8 cellular contexts compared by ENCODE assay signal in the genomic region with DNA sequence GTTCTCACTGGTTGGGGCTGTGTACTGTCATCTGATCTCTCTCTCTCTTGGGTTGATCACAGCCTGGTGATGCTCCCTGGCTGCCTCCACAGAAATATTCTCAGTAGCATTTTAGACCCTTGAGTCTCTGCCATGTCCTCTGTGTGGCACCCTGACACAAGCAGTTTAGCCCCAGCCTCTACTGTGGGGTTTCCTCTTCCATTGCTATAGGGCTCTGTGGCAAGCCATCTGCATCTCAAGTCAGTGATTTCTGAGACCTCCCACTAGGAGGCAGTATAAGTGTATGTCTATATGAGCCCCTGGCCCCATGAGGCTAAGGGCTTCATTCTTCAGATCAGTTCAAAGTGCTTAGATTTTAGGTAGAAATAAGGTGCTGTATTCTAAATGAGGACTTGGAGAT. TPM values are rescaled to one million over a fixed set of nuclear protein-coding genes. Genes with fewer than 3 reads are reported as not detected.
DNase-seq lines count a peak whose midpoint lies in the region; ATAC-seq and TF ChIP-seq lines count a peak whose summit lies in the region.

No MANE protein-coding gene starts in this region.

- no peak overlapping the region for H3K27ac Mint-ChIP-seq in neural progenitor cell

- H2AFZ ChIP-seq in neural progenitor cell (replicated peaks): peak overlapping the region; percentile 78

- H3K9me3 Mint-ChIP-seq in neural progenitor cell: no peaks in the 10 kb centered on the region

- H3K4me2 ChIP-seq in neural progenitor cell: no peak overlapping the region

- peak; percentile 77 for TF ChIP-seq CTCF in neural progenitor cell (IDR thresholded peaks at IDR 0.05)

- peaks cover 2% of the 10 kb centered on the region for H3K27me3 Mint-ChIP-seq in neural progenitor cell (ENCODE audit: insufficient read depth, low read depth)

- H3K4me1 ChIP-seq in neural progenitor cell: no peaks in the 10 kb centered on the region

- no peaks in the 10 kb centered on the region for H3K9me3 ChIP-seq in neural progenitor cell (ENCODE audit: low read depth)

- no peak overlapping the region for H3K27ac ChIP-seq in neural progenitor cell

- no peak overlapping the region for H3K9ac ChIP-seq in neural progenitor cell

- H3K36me3 Mint-ChIP-seq in neural progenitor cell: no peaks in the 10 kb centered on the region

- no peaks in the 10 kb centered on the region for H3K36me3 ChIP-seq in neural progenitor cell

- no peaks in the 10 kb centered on the region for H4K20me1 ChIP-seq in neural progenitor cell (ENCODE audit: low read depth)

- H3K79me2 ChIP-seq in neural progenitor cell (ENCODE audit: low read depth): no peaks in the 10 kb centered on the region

- H3K4me3 Mint-ChIP-seq in neural progenitor cell: no peak overlapping the region

- peak; percentile 63 for DNase-seq in NCI-H1436 (lab: John Stamatoyannopoulos, UW)
- no peak for DNase-seq in NCI-H1436 treated with DMSO at 0.1 percent for 48 hours (lab: John Stamatoyannopoulos, UW)
- peak; percentile 59 for DNase-seq in NCI-H345 (lab: John Stamatoyannopoulos, UW)
- peak; percentile 24 for DNase-seq in cerebellar cortex (ENCODE audit: low spot score)
- DNase-seq in neural progenitor cell (ENCODE audit: low spot score): peak; percentile 88

- H3K27me3 ChIP-seq in neural progenitor cell: no peaks in the 10 kb centered on the region

- H3K4me1 Mint-ChIP-seq in neural progenitor cell: peaks cover 4% of the 10 kb centered on the region

- ATAC-seq in HG02642 (IDR thresholded peaks at IDR 0.05; ENCODE audit: poor library complexity, unreplicated experiment) (peak; percentile 68), GM19397 (IDR thresholded peaks at IDR 0.05; ENCODE audit: unreplicated experiment) (no peak), HG03196 (IDR thresholded peaks at IDR 0.05; ENCODE audit: unreplicated experiment) (no peak)

- no peak overlapping the region for H3K4me3 ChIP-seq in neural progenitor cell

- no peaks in the 10 kb centered on the region for H3F3A ChIP-seq in neural progenitor cell (ENCODE audit: low read depth)

RNA-seq across cellular contexts. Expression of gene PLAAT1, which starts 50.6 kb away (rescaled TPM):
- total RNA-seq in neural progenitor cell (ENCODE audit: low replicate concordance): 4.9 and 5.0 TPM in 2 replicates
